In the genomic region with DNA sequence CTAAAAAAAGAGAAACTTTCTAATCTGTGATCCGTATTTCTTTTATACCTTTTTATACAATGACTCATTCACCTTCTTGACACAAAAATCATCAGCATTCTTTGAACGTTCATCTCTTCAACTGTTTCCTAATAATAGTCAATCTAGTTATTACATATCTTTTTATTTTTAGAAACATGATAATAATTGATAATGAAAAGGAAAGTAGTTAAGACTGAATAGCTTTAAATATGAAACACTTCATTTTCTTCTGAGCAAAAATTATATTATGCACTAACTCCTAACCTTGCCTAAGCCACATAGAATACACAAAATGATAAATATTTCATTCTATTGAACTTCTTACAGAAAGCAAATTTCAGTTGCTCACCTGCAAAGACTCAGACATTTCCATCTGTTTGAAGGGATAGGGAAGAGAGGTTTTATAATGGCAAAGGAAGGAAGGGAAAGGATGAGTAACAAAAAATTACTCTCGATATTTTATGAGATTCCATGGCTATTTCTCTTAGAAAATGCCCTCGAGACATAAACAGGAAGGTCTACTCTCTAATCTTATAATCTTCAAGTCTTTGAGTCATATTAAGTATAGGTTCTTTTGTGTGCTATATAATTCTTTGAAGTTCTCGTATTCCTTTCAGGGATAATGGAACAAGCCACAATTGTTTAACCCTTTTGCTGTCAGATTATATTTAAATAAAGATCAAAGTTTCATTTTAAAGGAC, we compare ENCODE assay signal across 1 cellular context.
A peak's percentile ranks its signal among the peaks of the same experiment; 100 is the strongest.
TF ChIP-seq lines count a peak whose summit lies in the region.

No MANE protein-coding gene starts in this region.

TF ChIP-seq in GM12878, 131 proteins besides CTCF, POLR2A, EP300 and RAD21:
- TF ChIP-seq NFIC (IDR thresholded peaks at IDR 0.05; ENCODE audit: low read depth, low read length) (peak; percentile 20; the same call in 1 of the 2 replicates), PAX5 (IDR thresholded peaks at IDR 0.05; ENCODE audit: borderline replicate concordance, low read depth, low read length) (no peak), HDGF (IDR thresholded peaks at IDR 0.05) (no peak), JUNB (IDR thresholded peaks at IDR 0.05) (peak; percentile 31; the same call in 1 of the 2 replicates), HDAC2 (IDR thresholded peaks at IDR 0.05) (no peak)
TF ChIP-seq in GM12878: peak in this region for 2.
